33 cellular contexts compared by ENCODE assay signal in the genomic region with DNA sequence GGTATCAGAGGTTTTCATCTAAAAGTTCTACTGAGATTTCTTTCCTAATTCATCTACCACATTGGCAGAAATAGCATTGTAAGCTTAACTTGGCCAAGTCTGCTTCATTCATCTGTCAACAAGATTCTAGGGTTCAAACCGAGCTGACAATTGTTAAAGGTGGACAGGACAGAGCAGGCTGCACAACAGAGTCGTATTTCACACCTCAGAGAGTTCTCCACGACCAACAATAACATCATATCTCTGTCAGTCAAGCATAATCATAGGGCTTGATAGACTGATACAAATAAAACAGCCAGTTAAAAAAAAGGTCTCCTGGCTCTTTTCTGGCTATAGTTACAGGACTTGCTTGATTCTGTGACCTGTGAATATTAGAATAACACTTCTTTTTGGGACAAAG.
"Had no signal": no experiment of that assay in that cellular context is flagged by ENCODE, and none has a peak within 500 bp of the region (broad histone marks: within the 10 kb centered on the region; RNA-seq: fewer than 3 reads in every experiment).

No MANE protein-coding gene starts in this region.

- H3K27ac Mint-ChIP-seq: activated CD8-positive, alpha-beta memory T cell treated with anti-CD3 and anti-CD28 coated beads, Interleukin-2, amount 10 ng/mL, durations not matched to agents 7 days and 5 days; activated CD8-positive, alpha-beta T cell treated with anti-CD3 and anti-CD28 coated beads for 36 hours; activated naive CD4-positive, alpha-beta T cell treated with anti-CD3 and anti-CD28 coated beads for 36 hours; activated naive CD4-positive, alpha-beta T cell treated with anti-CD3 and anti-CD28 coated beads, Interleukin-2, amount 50 U/mL, for 24 hours; activated naive CD8-positive, alpha-beta T cell treated with anti-CD3 and anti-CD28 coated beads for 36 hours; activated naive CD8-positive, alpha-beta T cell treated with anti-CD3 and anti-CD28 coated beads, Interleukin-2, amount 50 U/mL, for 24 hours; activated T-helper 1 cell treated with anti-CD3 and anti-CD28 coated beads, Interleukin-12 subunit alpha, Interleukin-12 subunit beta, Interleukin-2, Interleukin-4 antibody, amounts not matched to agents 30 ng/mL and 10 ng/mL and 1 ng/mL, durations not matched to agents 14 hours and 24 hours and 36 hours; activated T-helper 2 cell treated with anti-CD3 and anti-CD28 coated beads, Interferon-gamma antibody, Interleukin-2, Interleukin-4, amounts not matched to agents 10 μg/mL and 5 μg/mL and 100 μg/mL, durations not matched to agents 14 hours and 24 hours and 36 hours; effector memory CD8-positive, alpha-beta T cell had no signal

- H3K9me3 ChIP-seq: adrenal gland, body of pancreas, esophagus muscularis mucosa, gastrocnemius medialis had no signal

- H3K27me3 Mint-ChIP-seq: activated CD8-positive, alpha-beta T cell treated with anti-CD3 and anti-CD28 coated beads for 36 hours had no signal

- H3K36me3 ChIP-seq: adrenal gland, esophagus muscularis mucosa, gastrocnemius medialis, heart left ventricle had no signal

- H3K9me3 Mint-ChIP-seq: activated CD8-positive, alpha-beta T cell treated with anti-CD3 and anti-CD28 coated beads for 36 hours; activated naive CD4-positive, alpha-beta T cell treated with anti-CD3 and anti-CD28 coated beads for 36 hours; activated naive CD4-positive, alpha-beta T cell treated with anti-CD3 and anti-CD28 coated beads, Interleukin-2, amount 50 U/mL, for 24 hours; activated naive CD8-positive, alpha-beta T cell treated with anti-CD3 and anti-CD28 coated beads for 36 hours; activated naive CD8-positive, alpha-beta T cell treated with anti-CD3 and anti-CD28 coated beads, Interleukin-2, amount 50 U/mL, for 24 hours; activated T-helper 1 cell treated with anti-CD3 and anti-CD28 coated beads, Interleukin-12 subunit alpha, Interleukin-12 subunit beta, Interleukin-2, Interleukin-4 antibody, amounts not matched to agents 30 ng/mL and 10 ng/mL and 1 ng/mL, durations not matched to agents 14 hours and 24 hours and 36 hours; effector memory CD8-positive, alpha-beta T cell had no signal

- H3K4me3 Mint-ChIP-seq: activated CD8-positive, alpha-beta memory T cell treated with anti-CD3 and anti-CD28 coated beads, Interleukin-2, amount 10 ng/mL, durations not matched to agents 7 days and 5 days; activated CD8-positive, alpha-beta T cell treated with anti-CD3 and anti-CD28 coated beads for 36 hours; activated naive CD4-positive, alpha-beta T cell treated with anti-CD3 and anti-CD28 coated beads for 36 hours; activated naive CD4-positive, alpha-beta T cell treated with anti-CD3 and anti-CD28 coated beads, Interleukin-2, amount 50 U/mL, for 24 hours; activated naive CD8-positive, alpha-beta T cell treated with anti-CD3 and anti-CD28 coated beads for 36 hours; activated naive CD8-positive, alpha-beta T cell treated with anti-CD3 and anti-CD28 coated beads, Interleukin-2, amount 50 U/mL, for 24 hours; activated T-helper 1 cell treated with anti-CD3 and anti-CD28 coated beads, Interleukin-12 subunit alpha, Interleukin-12 subunit beta, Interleukin-2, Interleukin-4 antibody, amounts not matched to agents 30 ng/mL and 10 ng/mL and 1 ng/mL, durations not matched to agents 14 hours and 24 hours and 36 hours; effector memory CD8-positive, alpha-beta T cell had no signal

- H3K36me3 Mint-ChIP-seq: activated CD8-positive, alpha-beta memory T cell treated with anti-CD3 and anti-CD28 coated beads, Interleukin-2, amount 10 ng/mL, durations not matched to agents 7 days and 5 days; activated naive CD4-positive, alpha-beta T cell treated with anti-CD3 and anti-CD28 coated beads, Interleukin-2, amount 50 U/mL, for 24 hours; activated naive CD8-positive, alpha-beta T cell treated with anti-CD3 and anti-CD28 coated beads for 36 hours had no signal

- H3K27me3 ChIP-seq: adrenal gland, body of pancreas, esophagus muscularis mucosa, foreskin keratinocyte, gastrocnemius medialis, heart left ventricle had no signal

- ATAC-seq: activated CD8-positive, alpha-beta memory T cell treated with anti-CD3 and anti-CD28 coated beads, Interleukin-2, amount 10 ng/mL, durations not matched to agents 7 days and 5 days; activated CD8-positive, alpha-beta T cell treated with anti-CD3 and anti-CD28 coated beads for 36 hours; activated naive CD8-positive, alpha-beta T cell treated with anti-CD3 and anti-CD28 coated beads, Interleukin-2, amount 50 U/mL, for 24 hours; body of pancreas; effector memory CD8-positive, alpha-beta T cell; foreskin keratinocyte; gastrocnemius medialis; heart left ventricle had no signal

- DNase-seq: activated CD4-positive, alpha-beta T cell treated with anti-CD3 and anti-CD28 coated beads for 4 hours; activated CD4-positive, alpha-beta T cell treated with anti-CD3 and anti-CD28 coated beads, Interleukin-2, amount 50 U/mL, for 1 hour; activated CD4-positive, alpha-beta T cell treated with anti-CD3 and anti-CD28 coated beads, Interleukin-2, amount 50 U/mL, for 48 hours; activated CD4-positive, CD25-positive, alpha-beta regulatory T cell; activated CD4-positive, CD25-positive, alpha-beta regulatory T cell treated with anti-CD3 and anti-CD28 coated beads, Interleukin-2, amount 50 U/mL, for 72 hours; activated CD8-positive, alpha-beta memory T cell treated with anti-CD3 and anti-CD28 coated beads, Interleukin-2, amount 10 ng/mL, durations not matched to agents 7 days and 5 days; activated CD8-positive, alpha-beta memory T cell treated with anti-CD3 and anti-CD28 coated beads, Interleukin-2, amount 50 U/mL, for 4 hours; activated CD8-positive, alpha-beta T cell treated with anti-CD3 and anti-CD28 coated beads for 36 hours; activated effector memory CD4-positive, alpha-beta T cell treated with anti-CD3 and anti-CD28 coated beads, Interleukin-2, amount 50 U/mL, for 16 hours; activated naive CD4-positive, alpha-beta T cell treated with anti-CD3 and anti-CD28 coated beads for 36 hours; activated naive CD8-positive, alpha-beta T cell treated with anti-CD3 and anti-CD28 coated beads for 36 hours; activated naive CD8-positive, alpha-beta T cell treated with anti-CD3 and anti-CD28 coated beads, Interleukin-2, amount 50 U/mL, for 24 hours; activated T-cell treated with anti-CD3 and anti-CD28 coated beads, Interleukin-2, amount 50 U/mL, for 1 hour; activated T-cell treated with anti-CD3 and anti-CD28 coated beads, Interleukin-2, amount 50 U/mL, for 48 hours; adrenal gland; amygdala; aorta; body of pancreas; caudate nucleus; cortex of kidney; dermis blood vessel endothelial cell; effector CD4-positive, alpha-beta T cell; effector memory CD8-positive, alpha-beta T cell; erythroblast; foreskin keratinocyte; gastrocnemius medialis; glutamatergic neuron; heart left ventricle; T-helper 2 cell had no signal

- H3K4me3 ChIP-seq: adrenal gland, body of pancreas, esophagus muscularis mucosa, gastrocnemius medialis, heart left ventricle had no signal

- H3K4me1 ChIP-seq: body of pancreas, foreskin keratinocyte had no signal

- H3K27ac ChIP-seq: adrenal gland, body of pancreas, esophagus muscularis mucosa, foreskin keratinocyte, gastrocnemius medialis, heart left ventricle had no signal
